7 cellular contexts compared by ENCODE assay signal in genomic region chr2:25228848-25229674, GRCh38.
DNase-seq lines count a peak whose midpoint lies in the region; ATAC-seq and TF ChIP-seq lines count a peak whose summit lies in the region.

No MANE protein-coding gene starts in this region.

- H3K4me3 ChIP-seq in DOHH2 (ENCODE audit: low read length), result no peak overlapping the region
- no peak overlapping the region for H3K4me3 ChIP-seq in adipocyte (ENCODE audit: low read length)
- no peak overlapping the region for H3K4me3 ChIP-seq in heart left ventricle
- H3K4me3 ChIP-seq in prostate gland, result no peak overlapping the region

- no peaks in the 10 kb centered on the region for H3K9me3 ChIP-seq in DOHH2 (ENCODE audit: control insufficient read depth, insufficient read depth, low read length)
- no peaks in the 10 kb centered on the region for H3K9me3 ChIP-seq in adipocyte (ENCODE audit: control insufficient read depth, low read length)
- H3K9me3 ChIP-seq in heart left ventricle, result no peaks in the 10 kb centered on the region
- H3K9me3 ChIP-seq in prostate gland, result no peaks in the 10 kb centered on the region

- 0 out of 2 replicates have a peak, but pooled peaks cover 3% of the 10 kb centered on the region for H4K20me1 ChIP-seq in DOHH2 (ENCODE audit: control insufficient read depth, insufficient read depth, low read depth, low read length)

- no peaks in the 10 kb centered on the region for H3K9me2 ChIP-seq in DOHH2 (replicated peaks; ENCODE audit: control insufficient read depth, low read length)

- H3K4me1 ChIP-seq in DOHH2 (ENCODE audit: control insufficient read depth, low read length) (peaks cover 16% of the 10 kb centered on the region), adipocyte (ENCODE audit: control insufficient read depth, insufficient read depth, low read length) (peaks cover 10% of the 10 kb centered on the region), heart left ventricle (peaks cover 0 to 29% (median 12%) of the 10 kb centered on the region in 12 donors), prostate gland (replicated peaks) (no peaks in the 10 kb centered on the region)

- intact Hi-C loops in heart left ventricle (cut with DNase I) (no loop called here), prostate gland (cut with DNase I) (no loop called here)

- peaks cover 3% of the 10 kb centered on the region; the same call in 1 of the 2 replicates for H3F3A ChIP-seq in DOHH2 (ENCODE audit: control insufficient read depth, insufficient read depth)

- ATAC-seq in heart left ventricle, result peak; percentile 72 to 89 (median 83)

- TF ChIP-seq CTCF in DOHH2 (IDR thresholded peaks at IDR 0.05; ENCODE audit: low read depth, low read length, poor library complexity, severe bottlenecking), result peak; percentile 70
- peak; percentile 51 to 76 (median 63) for TF ChIP-seq CTCF in heart left ventricle (IDR thresholded peaks at IDR 0.05)
- TF ChIP-seq CTCF in prostate gland (IDR thresholded peaks at IDR 0.05), result peak; percentile 17 to 55 (median 46)

- no peaks in the 10 kb centered on the region for H3K79me2 ChIP-seq in DOHH2 (ENCODE audit: control insufficient read depth, low read length)

- no peak overlapping the region for H3K4me2 ChIP-seq in DOHH2 (ENCODE audit: low read length)

- WGBS in heart left ventricle, 4 donors, result 31 to 33% (median 32%) methylated on average over 19 of the region's 19 CpGs
- 35% methylated on average over 18 of the region's 19 CpGs for WGBS in prostate gland

- no peak for TF ChIP-seq POLR2A in heart left ventricle (IDR thresholded peaks at IDR 0.05)
- TF ChIP-seq POLR2A in prostate gland (IDR thresholded peaks at IDR 0.05), result no peak

- H3K36me3 ChIP-seq in DOHH2 (ENCODE audit: control insufficient read depth, low read length), result no peaks in the 10 kb centered on the region
- H3K36me3 ChIP-seq in adipocyte (ENCODE audit: control insufficient read depth, insufficient read depth, low read length, severe bottlenecking), result peaks cover 19% of the 10 kb centered on the region
- peaks cover 0 to 30% (median 25%) of the 10 kb centered on the region in 9 donors for H3K36me3 ChIP-seq in heart left ventricle
- H3K36me3 ChIP-seq in prostate gland, result peaks cover 0 to 6% of the 10 kb centered on the region in 2 donors

- H3K27ac ChIP-seq in DOHH2 (ENCODE audit: low read depth, low read length) (no peak overlapping the region), heart left ventricle (peak overlapping the region in 9 of 12 donors; percentile 22 to 75 (median 42)), prostate gland (no peak overlapping the region)

- peak overlapping the region; percentile 35 for H3K9ac ChIP-seq in adipocyte (ENCODE audit: low read length)

- H3K27me3 ChIP-seq in DOHH2 (ENCODE audit: control insufficient read depth, low read length), result peaks cover 25% of the 10 kb centered on the region
- no peaks in the 10 kb centered on the region for H3K27me3 ChIP-seq in adipocyte (replicated peaks; ENCODE audit: control insufficient read depth, insufficient read depth, low read length)
- H3K27me3 ChIP-seq in heart left ventricle, result no peaks in the 10 kb centered on the region
- no peaks in the 10 kb centered on the region for H3K27me3 ChIP-seq in prostate gland (replicated peaks; ENCODE audit: insufficient read depth)

- peak; percentile 92 for DNase-seq in HPDE6-E6E7 (ENCODE audit: extremely low spot score)
- peak; percentile 71 for DNase-seq in NCI-H748 (lab: John Stamatoyannopoulos, UW; ENCODE audit: unreplicated experiment)
- DNase-seq in adipocyte (ENCODE audit: low read depth), result peak; percentile 92
- peak; percentile 77 to 82 (median 79) for DNase-seq in heart left ventricle
- DNase-seq in prostate gland (ENCODE audit: low spot score), result peak; percentile 42
- no peak for DNase-seq in activated effector memory CD4-positive, alpha-beta T cell treated with Interleukin-2 at 50 U/mL for 16 hours

Comparison
In these comparisons a context has a peak if more than half of its experiments do, and no peak if none do; other contexts are left out.
1. H3K27ac ChIP-seq: peak in heart left ventricle (9 of 12); none in DOHH2 (single experiment) and prostate gland (0 of 2).
2. Peak in every context shown above with its lines, with median percentiles within 50 percentile points of each other: CTCF ChIP-seq.